In the genomic region with DNA sequence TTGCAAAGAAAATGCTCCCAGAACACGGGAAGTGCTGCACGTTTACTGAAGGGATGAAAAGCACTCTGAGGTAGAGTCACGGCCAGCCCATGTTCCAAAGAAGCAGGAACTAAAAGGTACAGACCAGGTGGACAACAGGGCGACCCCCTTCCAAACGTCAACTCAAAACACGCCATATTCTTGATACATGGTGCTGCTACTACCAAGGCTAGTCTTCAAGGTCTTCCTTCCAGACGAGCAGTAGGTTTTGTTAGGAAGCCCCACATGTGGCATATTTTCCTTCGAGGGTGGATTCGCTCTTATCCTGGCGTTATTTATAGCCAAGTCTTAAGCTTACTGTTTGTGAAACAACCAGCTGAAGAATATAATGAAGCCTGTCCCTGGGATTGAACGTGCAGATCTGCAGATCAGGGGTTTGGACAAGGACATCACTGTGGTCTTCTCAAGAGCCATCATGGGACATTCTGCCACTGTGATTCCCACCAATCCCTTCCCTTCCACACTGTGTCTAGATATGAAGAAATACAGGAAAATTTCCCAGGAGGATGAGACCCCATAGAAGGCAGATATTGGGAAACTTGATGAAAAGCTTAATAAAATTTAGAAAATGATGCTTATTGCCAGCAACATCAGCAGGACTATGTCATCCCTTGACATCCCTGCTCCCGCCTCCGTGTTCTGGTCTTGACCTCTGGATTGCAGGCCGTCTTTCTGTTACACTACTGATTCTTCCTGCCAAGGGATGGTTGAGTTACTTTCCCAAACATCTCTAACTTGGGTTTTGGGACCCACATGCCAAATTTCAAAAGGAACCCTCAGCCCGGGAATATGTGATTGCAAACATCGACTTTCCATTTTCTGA, we compare ENCODE assay signal across 16 cellular contexts.
DNase-seq lines count a peak whose midpoint lies in the region; ATAC-seq and TF ChIP-seq lines count a peak whose summit lies in the region.
"Had no signal": no experiment of that assay in that cellular context is flagged by ENCODE, and none has a peak within 500 bp of the region (broad histone marks: within the 10 kb centered on the region; RNA-seq: fewer than 3 reads in every experiment).

No MANE protein-coding gene starts in this region.

- no peak overlapping the region for H3K4me3 ChIP-seq in fibroblast of pulmonary artery (replicated peaks; ENCODE audit: low read depth, low read length)
- H3K4me3 ChIP-seq in upper lobe of left lung = no peak overlapping the region

- intact Hi-C loops in left ventricle myocardium superior (cut with micrococcal nuclease) = no loop called here
- intact Hi-C loops in CD14-positive monocyte (cut with micrococcal nuclease) = no loop called here

- DNase-seq in fibroblast of pulmonary artery (ENCODE audit: low read depth) = peak; percentile 35
- peak; percentile 50 for DNase-seq in left ventricle myocardium superior
- DNase-seq in osteocyte (ENCODE audit: extremely low spot score, unreplicated experiment) = peak; percentile 32
- no peak for DNase-seq in upper lobe of left lung
- DNase-seq in CD14-positive monocyte (ENCODE audit: low spot score) = no peak
- no peak for DNase-seq in COLO829 (ENCODE audit: low spot score)
- DNase-seq in effector CD8-positive, alpha-beta T cell (lab: John Stamatoyannopoulos, UW) = no peak
- DNase-seq: CD8-positive, alpha-beta T cell; H7; NCI-H1092; NCI-H1694 treated with DMSO at 0.1 percent for 48 hours had no signal

- peak; percentile 79 for ATAC-seq in left ventricle myocardium superior
- ATAC-seq in upper lobe of left lung (ENCODE audit: low FRiP score in 2 of 2) = peak; percentile 44 to 58
- no peak for ATAC-seq in GM21390 (IDR thresholded peaks at IDR 0.05; ENCODE audit: unreplicated experiment)
- ATAC-seq: CD8-positive, alpha-beta T cell; HepG2 had no signal

- no peaks in the 10 kb centered on the region for H3K36me3 ChIP-seq in upper lobe of left lung

- H3K4me1 Mint-ChIP-seq in osteocyte (ENCODE audit: unreplicated experiment) (no peaks in the 10 kb centered on the region), CD14-positive monocyte (no peaks in the 10 kb centered on the region)
- H3K4me1 Mint-ChIP-seq: B cell had no signal

- peaks cover 3% of the 10 kb centered on the region for H3K36me3 Mint-ChIP-seq in osteocyte (ENCODE audit: unreplicated experiment)
- H3K36me3 Mint-ChIP-seq in CD14-positive monocyte = no peaks in the 10 kb centered on the region
- H3K36me3 Mint-ChIP-seq: CD8-positive, alpha-beta T cell had no signal

- TF ChIP-seq POLR2A in upper lobe of left lung (IDR thresholded peaks at IDR 0.05) = no peak

- TF ChIP-seq EP300 in upper lobe of left lung (IDR thresholded peaks at IDR 0.05) = no peak

- H3K9me3 Mint-ChIP-seq in osteocyte (ENCODE audit: unreplicated experiment) = peaks cover 9% of the 10 kb centered on the region
- peaks cover 10 to 15% (median 11%) of the 10 kb centered on the region in 7 donors for H3K9me3 Mint-ChIP-seq in CD14-positive monocyte

- H3K9me3 ChIP-seq in upper lobe of left lung = peaks cover 0 to 12% (median 2%) of the 10 kb centered on the region in 4 donors

- H3K27me3 Mint-ChIP-seq in osteocyte (ENCODE audit: unreplicated experiment) = peaks cover 2% of the 10 kb centered on the region
- H3K27me3 Mint-ChIP-seq in CD14-positive monocyte (ENCODE audit: low read depth in 3 of 3) = peaks cover 0 to 5% (median 4%) of the 10 kb centered on the region in 3 donors
- H3K27me3 Mint-ChIP-seq: B cell had no signal

- H3K27ac ChIP-seq in upper lobe of left lung = peak overlapping the region in 3 of 4 donors; percentile 17 to 38 (median 31)
- H3K27ac ChIP-seq: KMS-11, RWPE1 had no signal

- TF ChIP-seq CTCF in fibroblast of pulmonary artery (IDR thresholded peaks at IDR 0.05; ENCODE audit: low read length, missing control alignments) = no peak
- TF ChIP-seq CTCF in osteocyte (IDR thresholded peaks at IDR 0.05) = no peak
- no peak for TF ChIP-seq CTCF in upper lobe of left lung (IDR thresholded peaks at IDR 0.05)
- TF ChIP-seq CTCF in CD14-positive monocyte (IDR thresholded peaks at IDR 0.05) = no peak

- H3K27me3 ChIP-seq in upper lobe of left lung = no peaks in the 10 kb centered on the region

- WGBS in upper lobe of left lung, 2 donors = 85 to 86% methylated on average over 16 of the region's 16 CpGs

- no peak overlapping the region for H3K4me3 Mint-ChIP-seq in osteocyte (ENCODE audit: unreplicated experiment)
- H3K4me3 Mint-ChIP-seq in CD14-positive monocyte = no peak overlapping the region
- H3K4me3 Mint-ChIP-seq: B cell; CD8-positive, alpha-beta T cell had no signal

- H3K4me1 ChIP-seq in upper lobe of left lung = no peaks in the 10 kb centered on the region

- H3K27ac Mint-ChIP-seq in osteocyte (ENCODE audit: unreplicated experiment) (no peak overlapping the region), CD14-positive monocyte (no peak overlapping the region)
- H3K27ac Mint-ChIP-seq: B cell; CD8-positive, alpha-beta T cell had no signal

Comparison
In these comparisons a context has a peak if more than half of its experiments do, and no peak if none do; other contexts are left out.
1. DNase-seq: peak in fibroblast of pulmonary artery (single experiment), left ventricle myocardium superior (single experiment) and osteocyte (single experiment); none in upper lobe of left lung (0 of 2), CD14-positive monocyte (single experiment), COLO829 (single experiment) and effector CD8-positive, alpha-beta T cell (single experiment).